In the genomic region with DNA sequence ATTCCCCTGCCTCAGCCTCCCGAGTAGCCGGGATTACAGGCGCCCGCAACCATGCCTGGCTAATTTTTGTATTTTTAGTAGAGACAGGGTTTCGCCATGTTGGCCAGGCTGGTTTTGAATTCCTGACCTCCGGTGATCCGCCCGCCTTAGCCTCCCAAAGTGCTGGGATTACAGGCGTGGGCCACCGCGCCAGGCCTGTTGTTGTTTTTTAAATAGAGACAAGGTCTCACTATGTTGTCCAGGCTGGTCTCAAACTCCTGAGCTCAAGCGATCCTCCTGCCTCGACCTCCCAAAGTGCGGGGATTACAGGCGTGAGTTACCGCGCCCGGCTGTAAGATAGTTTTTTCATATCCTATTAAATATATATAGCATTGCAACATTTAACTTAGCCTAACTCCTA, we compare ENCODE assay signal across 8 cellular contexts. TPM values are rescaled to one million over a fixed set of nuclear protein-coding genes. Genes with fewer than 3 reads are reported as not detected.
DNase-seq lines count a peak whose midpoint lies in the region; ATAC-seq, FAIRE-seq and TF ChIP-seq lines count a peak whose summit lies in the region.
"Not testable (repeated sequence)": the region's sequence is repeated elsewhere in the genome, so short reads cannot be mapped to it uniquely, and the experiment has no call there.

No MANE protein-coding gene starts in this region.

- H3K27ac Mint-ChIP-seq in Calu3 (ENCODE audit: unreplicated experiment) = peak overlapping the region; percentile 84
- not testable (repeated sequence) for H3K27ac Mint-ChIP-seq in WTC11

- not testable (repeated sequence) for FAIRE-seq in endothelial cell of umbilical vein (lab: Jason Lieb, UNC); kidney (lab: Jason Lieb, UNC)

- peak overlapping the region; percentile 98 for H3K4me3 Mint-ChIP-seq in Calu3 (ENCODE audit: low read depth, unreplicated experiment)
- peak overlapping the region; percentile 76 for H3K4me3 Mint-ChIP-seq in WTC11

- dilution Hi-C loops in endothelial cell of umbilical vein (cut with MboI; ENCODE audit: extremely low pct_ligation_motif_present, low sequenced_read_pairs) = not testable (repeated sequence)

- TF ChIP-seq POLR2A in endothelial cell of umbilical vein (IDR thresholded peaks at IDR 0.05; ENCODE audit: low read depth, low read length) = not testable (repeated sequence)

- H3K4me1 Mint-ChIP-seq in Calu3 (ENCODE audit: low read depth, unreplicated experiment) = peaks cover 18% of the 10 kb centered on the region
- peaks cover 13% of the 10 kb centered on the region for H3K4me1 Mint-ChIP-seq in WTC11

- not testable (repeated sequence) for H4K91ac ChIP-seq in neuronal stem cell (ENCODE audit: low read depth, low read length, poor library complexity)

- not testable (repeated sequence) for H2BK120ac ChIP-seq in neuronal stem cell (ENCODE audit: low read depth, low read length)

- WGBS in neuronal stem cell (ENCODE audit: extremely low coverage in 2 of 2, insufficient read length in 2 of 2, insufficient replicate concordance in 1 of 2), 2 donors = no CpG with 5 or more reads among the region's 18 CpGs

- H4K20me1 ChIP-seq in Loucy (ENCODE audit: insufficient read depth, low read length, poor library complexity, severe bottlenecking) = peaks cover 22% of the 10 kb centered on the region
- not testable (repeated sequence) for H4K20me1 ChIP-seq in endothelial cell of umbilical vein (replicated peaks; ENCODE audit: control insufficient read depth, extremely low read depth, insufficient read depth, low read length)

- not testable (repeated sequence) for H3K14ac ChIP-seq in neuronal stem cell (ENCODE audit: low read length)

- not testable (repeated sequence) for TF ChIP-seq CTCF in Calu3 (IDR thresholded peaks at IDR 0.05; ENCODE audit: unreplicated experiment); Loucy (conservative IDR thresholded peaks at IDR 0.05; ENCODE audit: low read length); WTC11 (IDR thresholded peaks at IDR 0.05); endothelial cell of umbilical vein (IDR thresholded peaks at IDR 0.05; ENCODE audit: extremely low read depth in 1 of 2, insufficient read depth in 1 of 2, low read depth in 1 of 2, low read length in 2 of 2); kidney (IDR thresholded peaks at IDR 0.05; ENCODE audit: borderline replicate concordance, extremely low read depth, insufficient read depth)

- DNase-seq in Calu3; WTC11 (ENCODE audit: low spot score); adipocyte (ENCODE audit: low read depth); endothelial cell of umbilical vein (ENCODE audit: low read depth, low spot score); kidney; neuronal stem cell (ENCODE audit: low spot score): not testable (repeated sequence)

- H3K79me1 ChIP-seq in neuronal stem cell (ENCODE audit: low read depth, low read length) = not testable (repeated sequence)

- H3K9me1 ChIP-seq in endothelial cell of umbilical vein (replicated peaks; ENCODE audit: control insufficient read depth, extremely low read depth, insufficient read depth, low read length) = not testable (repeated sequence)

- peak overlapping the region; percentile 97 for H3K9ac ChIP-seq in Loucy (ENCODE audit: low read depth, low read length, poor library complexity, severe bottlenecking)
- H3K9ac ChIP-seq in adipocyte (ENCODE audit: low read length) = peak overlapping the region; percentile 97
- H3K9ac ChIP-seq in endothelial cell of umbilical vein (replicated peaks; ENCODE audit: extremely low read depth, insufficient read depth, low read length); kidney (ENCODE audit: low read length in 2 of 2); neuronal stem cell (ENCODE audit: low read depth, low read length, poor library complexity): not testable (repeated sequence)
- H3K9ac ChIP-seq in subcutaneous abdominal adipose tissue (ENCODE audit: low read length in 5 of 5) = peak overlapping the region in 1 of 5 donors; percentile 91

- not testable (repeated sequence) for H3F3A ChIP-seq in Loucy (ENCODE audit: low read depth)

- POLR2A ChIA-PET in WTC11 (lab: Charles Lee) = interaction anchor here (2.3 kb wide), 1 partner anchor 36 kb away, joined by 11 read pairs; the partner anchor contains the start of gene IRS1
- POLR2A ChIA-PET in endothelial cell of umbilical vein (lab: Charles Lee) = not testable (repeated sequence)

- not testable (repeated sequence) for H2BK5ac ChIP-seq in neuronal stem cell (ENCODE audit: low read length)

- H3K36me3 Mint-ChIP-seq in Calu3 (ENCODE audit: insufficient read depth, unreplicated experiment) = peaks cover 51% of the 10 kb centered on the region
- H3K36me3 Mint-ChIP-seq in WTC11 = not testable (repeated sequence)

- peak overlapping the region; percentile 83; the same call in 1 of the 2 replicates for H2AFZ ChIP-seq in Loucy (ENCODE audit: low read length)
- H2AFZ ChIP-seq in endothelial cell of umbilical vein (ENCODE audit: low read depth, low read length) = not testable (repeated sequence)
- H2AFZ ChIP-seq in neuronal stem cell (ENCODE audit: low read length) = peak overlapping the region; percentile 98

- H2BK15ac ChIP-seq in neuronal stem cell (ENCODE audit: low read length) = not testable (repeated sequence)

- not testable (repeated sequence) for H3K36me3 ChIP-seq in Loucy (ENCODE audit: insufficient read depth, low read length); adipocyte (ENCODE audit: control insufficient read depth, insufficient read depth, low read length, severe bottlenecking); endothelial cell of umbilical vein (ENCODE audit: control insufficient read depth in 2 of 2, extremely low read depth in 1 of 2, insufficient read depth in 2 of 2, low read length in 2 of 2); kidney (ENCODE audit: control insufficient read depth in 1 of 2, insufficient read depth in 2 of 2, low read length in 2 of 2); neuronal stem cell (replicated peaks in 1 of 2; ENCODE audit: control insufficient read depth in 2 of 2, insufficient read depth in 2 of 2, low read length in 2 of 2); subcutaneous abdominal adipose tissue (ENCODE audit: control insufficient read depth in 5 of 5, insufficient read depth in 5 of 5, low read length in 5 of 5)

- H3K27me3 Mint-ChIP-seq in Calu3 (ENCODE audit: unreplicated experiment) = not testable (repeated sequence)
- peaks cover 11% of the 10 kb centered on the region for H3K27me3 Mint-ChIP-seq in WTC11 (ENCODE audit: low read depth)

- not testable (repeated sequence) for H3K9me2 ChIP-seq in Loucy (replicated peaks; ENCODE audit: low read depth, low read length)

- H3K23ac ChIP-seq in neuronal stem cell (ENCODE audit: low read depth, low read length, poor library complexity) = not testable (repeated sequence)

- not testable (repeated sequence) for H4K8ac ChIP-seq in neuronal stem cell (ENCODE audit: low read depth, low read length)

- H3K4me3 ChIP-seq in Loucy (ENCODE audit: low read length, poor library complexity, severe bottlenecking) = peak overlapping the region; percentile 87
- peak overlapping the region; percentile 94 for H3K4me3 ChIP-seq in adipocyte (ENCODE audit: low read length)
- H3K4me3 ChIP-seq in endothelial cell of umbilical vein (replicated peaks in 1 of 3; ENCODE audit: insufficient read depth in 1 of 3, low read depth in 1 of 3, low read length in 3 of 3) = peak overlapping the region in 1 of 3 experiments; percentile 45
- H3K4me3 ChIP-seq in kidney (ENCODE audit: low read length in 2 of 2) = peak overlapping the region; percentile 56 to 80
- not testable (repeated sequence) for H3K4me3 ChIP-seq in neuronal stem cell (ENCODE audit: low read length in 2 of 2)
- peak overlapping the region in 4 of 5 donors; percentile 91 to 97 (median 94) for H3K4me3 ChIP-seq in subcutaneous abdominal adipose tissue (ENCODE audit: low read depth in 1 of 5, low read length in 5 of 5)

- not testable (repeated sequence) for H3K9me3 Mint-ChIP-seq in Calu3 (ENCODE audit: low read depth, unreplicated experiment); WTC11

- H3K4me2 ChIP-seq in Loucy (ENCODE audit: low read depth, low read length, poor library complexity, severe bottlenecking) (peak overlapping the region; percentile 93), endothelial cell of umbilical vein (ENCODE audit: insufficient read depth, low read length) (peak overlapping the region; percentile 75)
- H3K4me2 ChIP-seq in neuronal stem cell (ENCODE audit: insufficient read depth, low read length, poor library complexity, severe bottlenecking) = not testable (repeated sequence)

- not testable (repeated sequence) for H3K18ac ChIP-seq in neuronal stem cell (ENCODE audit: low read length)

- CTCF ChIA-PET in Calu3 (lab: Charles Lee) = interaction anchor here (0.6 kb wide), 1 partner anchor 1805 kb away, joined by 4 read pairs; no protein-coding TSS in a partner anchor
- CTCF ChIA-PET in WTC11 (lab: Charles Lee) = interaction anchor here (1.0 to 2.7 kb wide), 3 partner anchors 32 to 198 kb away, joined by 3 to 9 read pairs (median 4); no protein-coding TSS in a partner anchor
- CTCF ChIA-PET in endothelial cell of umbilical vein (lab: Charles Lee) = interaction anchor here (0.7 to 1.6 kb wide), 3 partner anchors 10 to 189 kb away, joined by 3 to 12 read pairs (median 5); no protein-coding TSS in a partner anchor

- ATAC-seq in WTC11 = not testable (repeated sequence)

- H3K4ac ChIP-seq in neuronal stem cell (ENCODE audit: low read length) = not testable (repeated sequence)

- not testable (repeated sequence) for H3K27ac ChIP-seq in endothelial cell of umbilical vein (ENCODE audit: insufficient read depth, low read depth, low read length); kidney (ENCODE audit: low read depth in 2 of 2, low read length in 2 of 2); neuronal stem cell (replicated peaks; ENCODE audit: low read length); subcutaneous abdominal adipose tissue (ENCODE audit: low read depth, low read length)

- intact Hi-C loops in Calu3 (cut with micrococcal nuclease; ENCODE audit: unreplicated experiment) = loop anchor here (1.0 to 10.0 kb wide), 2 partner anchors 35 to 150 kb away; no protein-coding TSS in a partner anchor
- intact Hi-C loops in endothelial cell of umbilical vein (cut with micrococcal nuclease) = loop anchor here (5.0 kb wide), 2 partner anchors 183 to 982 kb away; no protein-coding TSS in a partner anchor
- intact Hi-C loops in kidney (cut with DNase I) = not testable (repeated sequence)

- not testable (repeated sequence) for H2BK12ac ChIP-seq in neuronal stem cell (ENCODE audit: low read length)

- H3K4me1 ChIP-seq in Loucy (ENCODE audit: insufficient read depth, low read length, poor library complexity, severe bottlenecking) (peaks cover 49% of the 10 kb centered on the region), adipocyte (ENCODE audit: control insufficient read depth, insufficient read depth, low read length) (peaks cover 35% of the 10 kb centered on the region), endothelial cell of umbilical vein (ENCODE audit: control insufficient read depth, extremely low read depth, insufficient read depth, low read length) (peaks cover 16% of the 10 kb centered on the region), kidney (ENCODE audit: control insufficient read depth in 1 of 2, insufficient read depth in 1 of 2, low read depth in 1 of 2, low read length in 2 of 2) (peaks cover 6 to 18% of the 10 kb centered on the region in 2 donors), subcutaneous abdominal adipose tissue (ENCODE audit: control insufficient read depth in 5 of 5, insufficient read depth in 5 of 5, low read length in 5 of 5) (peaks cover 2 to 24% (median 18%) of the 10 kb centered on the region in 5 donors)
- H3K4me1 ChIP-seq in neuronal stem cell (ENCODE audit: control insufficient read depth in 2 of 2, insufficient read depth in 1 of 2, low read depth in 1 of 2, low read length in 2 of 2) = not testable (repeated sequence)

- H3K9me3 ChIP-seq in Loucy (ENCODE audit: insufficient read depth, low read depth, low read length); adipocyte (ENCODE audit: control insufficient read depth, low read length); endothelial cell of umbilical vein (replicated peaks; ENCODE audit: control insufficient read depth, insufficient read depth, low read length); kidney (ENCODE audit: control insufficient read depth in 1 of 2, low read length in 2 of 2); neuronal stem cell (replicated peaks in 1 of 2; ENCODE audit: control insufficient read depth in 2 of 2, insufficient read depth in 1 of 2, low read depth in 1 of 2, low read length in 2 of 2); subcutaneous abdominal adipose tissue (ENCODE audit: control insufficient read depth in 5 of 5, low read length in 5 of 5): not testable (repeated sequence)

- BruUV-seq in Calu3 (replicated peaks; lab: Mats Ljungman, UMichigan); endothelial cell of umbilical vein (replicated peaks; lab: Mats Ljungman, UMichigan): not testable (repeated sequence)

- not testable (repeated sequence) for H3K27me3 ChIP-seq in Loucy (ENCODE audit: insufficient read depth, low read length, poor library complexity, severe bottlenecking); adipocyte (replicated peaks; ENCODE audit: control insufficient read depth, insufficient read depth, low read length); endothelial cell of umbilical vein (ENCODE audit: control insufficient read depth in 2 of 2, insufficient read depth in 2 of 2, low read length in 2 of 2); neuronal stem cell (ENCODE audit: control insufficient read depth in 3 of 3, insufficient read depth in 3 of 3, low read depth in 1 of 3, low read length in 3 of 3); subcutaneous abdominal adipose tissue (ENCODE audit: control insufficient read depth in 5 of 5, insufficient read depth in 4 of 5, low read length in 5 of 5)

- not testable (repeated sequence) for H2AK5ac ChIP-seq in neuronal stem cell (ENCODE audit: low read depth, low read length)

- H3K79me2 ChIP-seq in Loucy (ENCODE audit: insufficient read depth, low read length) = peaks cover 64% of the 10 kb centered on the region
- not testable (repeated sequence) for H3K79me2 ChIP-seq in endothelial cell of umbilical vein (ENCODE audit: control insufficient read depth, insufficient read depth, low read length)

RNA-seq across cellular contexts. Expression of gene RHBDD1, which starts 1.0 kb away (rescaled TPM):
- total RNA-seq in Calu3 (2022) = 28.7 and 32.8 TPM in 2 replicates
- total RNA-seq in WTC11 (2021) = 20.5 to 26.8 TPM (median 25.7 TPM) in 3 replicates
- total RNA-seq in endothelial cell of umbilical vein = 16.1 and 19.4 TPM in 2 replicates
- polyA plus RNA-seq in endothelial cell of umbilical vein = 6.4 and 6.8 TPM in 2 replicates
- 5.7 and 6.1 TPM in 2 replicates for polyA plus RNA-seq in endothelial cell of umbilical vein (2011; cell fraction: cytosol; rRNA removed)
- polyA plus RNA-seq in endothelial cell of umbilical vein (2011; cell fraction: nucleus; rRNA removed) = 10.2 and 10.6 TPM in 2 replicates
- polyA plus RNA-seq in endothelial cell of umbilical vein (2012) = 11.6 and 14.2 TPM in 2 replicates
- 26.2 and 35.5 TPM in 2 replicates for polyA minus RNA-seq in endothelial cell of umbilical vein
- polyA minus RNA-seq in endothelial cell of umbilical vein (2011; cell fraction: cytosol; rRNA and poly(A)+ RNA removed) = 6.5 TPM
- 37.7 and 54.9 TPM in 2 replicates for polyA minus RNA-seq in endothelial cell of umbilical vein (2011; cell fraction: nucleus; rRNA and poly(A)+ RNA removed)
- total RNA-seq in kidney = 49.9 TPM
- polyA plus RNA-seq in kidney (ENCODE audit: insufficient read depth, low read depth, low replicate concordance) = 8.3 TPM
- polyA plus RNA-seq in neuronal stem cell (2013, experiment 1 of 2) = 16.6 TPM
- 15.3 TPM for polyA plus RNA-seq in neuronal stem cell (2013, experiment 2 of 2)

RNA-seq across cellular contexts. Expression of gene IRS1, which starts 35.3 kb away (rescaled TPM):
- total RNA-seq in Calu3 (2022) (29.7 and 34.4 TPM in 2 replicates), WTC11 (2021) (18.2 to 22.9 TPM (median 18.6 TPM) in 3 replicates), endothelial cell of umbilical vein (0.05 and 0.11 TPM in 2 replicates), kidney (13.4 TPM)
- polyA plus RNA-seq in endothelial cell of umbilical vein (0.10 and 0.13 TPM in 2 replicates), kidney (ENCODE audit: insufficient read depth, low read depth, low replicate concordance) (4.5 TPM)
- 0.03 and 0.08 TPM in 2 replicates for polyA plus RNA-seq in endothelial cell of umbilical vein (2011; cell fraction: cytosol; rRNA removed)
- 0.05 and 0.07 TPM in 2 replicates for polyA plus RNA-seq in endothelial cell of umbilical vein (2011; cell fraction: nucleus; rRNA removed)
- polyA plus RNA-seq in endothelial cell of umbilical vein (2012) = 0.56 and 0.64 TPM in 2 replicates
- polyA minus RNA-seq in endothelial cell of umbilical vein = 0.15 and 0.17 TPM in 2 replicates
- polyA minus RNA-seq in endothelial cell of umbilical vein (2011; cell fraction: cytosol; rRNA and poly(A)+ RNA removed) = 0.10 TPM
- polyA minus RNA-seq in endothelial cell of umbilical vein (2011; cell fraction: nucleus; rRNA and poly(A)+ RNA removed) = 0.24 and 0.34 TPM in 2 replicates
- polyA plus RNA-seq in neuronal stem cell (2013, experiment 1 of 2) = 11.0 TPM
- 11.6 TPM for polyA plus RNA-seq in neuronal stem cell (2013, experiment 2 of 2)

Comparison
In these comparisons a context has a peak if more than half of its experiments do, and no peak if none do; other contexts are left out.
1. RNA of gene IRS1, which starts 35.3 kb away (total RNA-seq): 29.7 to 34.4 TPM in Calu3, 18.2 to 22.9 TPM in WTC11 and 13.4 TPM in kidney (single experiment); 0.05 to 0.11 TPM in endothelial cell of umbilical vein; every median in the first group is over 10 times any median in the second.